Comparison of ENCODE assay signal across 9 cellular contexts in the genomic region with DNA sequence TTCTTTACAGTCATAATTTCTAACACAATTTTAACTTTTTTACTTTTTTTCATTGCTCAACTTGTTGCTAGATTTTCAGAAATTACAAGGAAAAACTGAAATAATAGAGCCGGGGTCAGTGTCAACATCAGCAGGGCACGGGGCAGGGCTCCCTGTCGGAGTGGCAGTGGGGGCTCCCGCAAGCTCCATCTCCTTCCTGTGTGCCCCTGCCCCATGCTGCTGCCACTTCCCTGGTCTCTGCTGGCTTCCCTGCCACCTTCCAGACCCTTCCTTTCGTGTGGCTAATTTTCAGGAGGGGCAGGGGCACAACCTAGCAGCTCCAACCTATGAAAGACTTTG. TPM values are rescaled to one million over a fixed set of nuclear protein-coding genes. Genes with fewer than 3 reads are reported as not detected.
DNase-seq lines count a peak whose midpoint lies in the region; ATAC-seq and TF ChIP-seq lines count a peak whose summit lies in the region.
"Had no signal": no experiment of that assay in that cellular context is flagged by ENCODE, and none has a peak within 500 bp of the region (broad histone marks: within the 10 kb centered on the region; RNA-seq: fewer than 3 reads in every experiment).

No MANE protein-coding gene starts in this region.

- H3K79me2 ChIP-seq in fibroblast of lung (ENCODE audit: control insufficient read depth, insufficient read depth, low read length) = peaks cover 29% of the 10 kb centered on the region

- H3K36me3 ChIP-seq in GM06990 (ENCODE audit: control insufficient read depth, insufficient read depth, low read length) = peaks cover 8% of the 10 kb centered on the region
- H3K36me3 ChIP-seq in SJCRH30 = no peaks in the 10 kb centered on the region
- peaks cover 6% of the 10 kb centered on the region for H3K36me3 ChIP-seq in fibroblast of lung (ENCODE audit: control insufficient read depth, insufficient read depth, low read length)
- H3K36me3 ChIP-seq in body of pancreas (replicated peaks in 1 of 2; ENCODE audit: insufficient read depth in 1 of 2, low read depth in 2 of 2) = no peaks in the 10 kb centered on the region

- peak overlapping the region; percentile 98 for H3K4me3 Mint-ChIP-seq in progenitor cell of endocrine pancreas (ENCODE audit: low read depth)

- H3K4me1 Mint-ChIP-seq in progenitor cell of endocrine pancreas (ENCODE audit: low read depth) = peaks cover 12% of the 10 kb centered on the region

- no peaks in the 10 kb centered on the region for H3K9me3 ChIP-seq in SJCRH30 (replicated peaks)
- H3K9me3 ChIP-seq in fibroblast of lung (ENCODE audit: control insufficient read depth, insufficient read depth, low read depth, low read length) = no peaks in the 10 kb centered on the region
- H3K9me3 ChIP-seq in body of pancreas = no peaks in the 10 kb centered on the region

- DNase-seq in GM06990 (ENCODE audit: extremely low read depth, insufficient read length) (no peak), SJCRH30 (no peak), fibroblast of lung (ENCODE audit: low read depth in 2 of 2) (no peak), progenitor cell of endocrine pancreas (ENCODE audit: low spot score, unreplicated experiment) (no peak), body of pancreas (no peak), DMS79 treated with DMSO at 0.1 percent for 48 hours (lab: John Stamatoyannopoulos, UW) (no peak)
- DNase-seq: stimulated activated CD4-positive, alpha-beta T cell treated with anti-CD3 and anti-CD28 coated beads, Interleukin-2, amount 100 ng/mL, for 24 hours had no signal

- peak overlapping the region; percentile 99 for H3K4me2 ChIP-seq in fibroblast of lung (ENCODE audit: extremely low read depth, insufficient read depth, low read length)

- H3K9me3 Mint-ChIP-seq in progenitor cell of endocrine pancreas (ENCODE audit: low read depth) = no peaks in the 10 kb centered on the region

- H2AFZ ChIP-seq in fibroblast of lung (ENCODE audit: low read length) = no peak overlapping the region

- ATAC-seq in HG02642 (IDR thresholded peaks at IDR 0.05; ENCODE audit: poor library complexity, unreplicated experiment) = no peak
- no peak for ATAC-seq in body of pancreas
- ATAC-seq in GM18498 (IDR thresholded peaks at IDR 0.05; ENCODE audit: unreplicated experiment) = no peak

- 83 to 89% methylated on average over 5 of the region's 5 CpGs for WGBS in body of pancreas, 2 donors

- H3K4me3 ChIP-seq in GM06990 (replicated peaks; ENCODE audit: low read depth, low read length) (peak overlapping the region; percentile 99), SJCRH30 (peak overlapping the region; percentile 93; the same call in 1 of the 2 replicates), fibroblast of lung (replicated peaks in 1 of 4; ENCODE audit: control extremely low read depth in 1 of 4, insufficient read depth in 1 of 4, low read depth in 3 of 4, low read length in 4 of 4) (peak overlapping the region; percentile 62 to 100 (median 98)), body of pancreas (no peak overlapping the region)

- TF ChIP-seq POLR2A in body of pancreas (IDR thresholded peaks at IDR 0.05) = no peak

- no peak for TF ChIP-seq CTCF in GM06990 (IDR thresholded peaks at IDR 0.05; ENCODE audit: insufficient read depth, low read length, poor library complexity, severe bottlenecking)
- TF ChIP-seq CTCF in fibroblast of lung (conservative IDR thresholded peaks at IDR 0.05 in 1 of 2, IDR thresholded peaks at IDR 0.05 in 1 of 2; ENCODE audit: low read depth in 1 of 2, low read length in 2 of 2) = no peak
- TF ChIP-seq CTCF in progenitor cell of endocrine pancreas (IDR thresholded peaks at IDR 0.05; ENCODE audit: unreplicated experiment) = no peak
- no peak for TF ChIP-seq CTCF in body of pancreas (IDR thresholded peaks at IDR 0.05)

- H3K36me3 Mint-ChIP-seq in progenitor cell of endocrine pancreas (ENCODE audit: insufficient read depth) = peaks cover 8% of the 10 kb centered on the region

- H3K27me3 Mint-ChIP-seq in progenitor cell of endocrine pancreas = no peaks in the 10 kb centered on the region

- no peak overlapping the region for H3K27ac Mint-ChIP-seq in progenitor cell of endocrine pancreas

- intact Hi-C loops in body of pancreas (cut with DNase I) = no loop called here

- H3K27ac ChIP-seq in SJCRH30 (no peak overlapping the region), fibroblast of lung (ENCODE audit: insufficient read depth, low read length) (peak overlapping the region; percentile 78), body of pancreas (no peak overlapping the region)

- H3K4me1 ChIP-seq in SJCRH30 (peaks cover 4% of the 10 kb centered on the region; the same call in 1 of the 2 replicates), fibroblast of lung (ENCODE audit: control insufficient read depth, extremely low read depth, insufficient read depth, low read length) (peaks cover 7% of the 10 kb centered on the region), body of pancreas (peaks cover 18% of the 10 kb centered on the region)

- H3K27me3 ChIP-seq in GM06990 (replicated peaks; ENCODE audit: control insufficient read depth, insufficient read depth, low read length) = no peaks in the 10 kb centered on the region
- no peaks in the 10 kb centered on the region for H3K27me3 ChIP-seq in SJCRH30
- no peaks in the 10 kb centered on the region for H3K27me3 ChIP-seq in fibroblast of lung (ENCODE audit: control insufficient read depth, insufficient read depth, low read length)
- no peaks in the 10 kb centered on the region for H3K27me3 ChIP-seq in body of pancreas

- no peak overlapping the region for H3K9ac ChIP-seq in fibroblast of lung (ENCODE audit: insufficient read depth, low read length)

- H4K20me1 ChIP-seq in fibroblast of lung (ENCODE audit: control insufficient read depth, extremely low read depth, insufficient read depth, low read length) = no peaks in the 10 kb centered on the region

RNA-seq across cellular contexts. Expression of a gene that starts 1.0 kb away (rescaled TPM):
- 10.2 and 10.4 TPM in 2 replicates for total RNA-seq in SJCRH30 (2014; rRNA removed; shearing (Covaris generic))
- total RNA-seq in fibroblast of lung (34.5 and 36.5 TPM in 2 replicates), progenitor cell of endocrine pancreas (66.5 and 67.3 TPM in 2 replicates), body of pancreas (10 to 100 TPM; 32.2 to 79.1 TPM)
- polyA plus RNA-seq in fibroblast of lung = 19.9 and 24.3 TPM in 2 replicates
- polyA plus RNA-seq in fibroblast of lung (2012) = 36.3 and 49.1 TPM in 2 replicates
- 38.8 and 41.0 TPM in 2 replicates for polyA minus RNA-seq in fibroblast of lung (ENCODE audit: low replicate concordance)

Comparison
In these comparisons a context has a peak if more than half of its experiments do, and no peak if none do; other contexts are left out.
1. H3K4me3 ChIP-seq: peak in GM06990 (single experiment), SJCRH30 (single experiment) and fibroblast of lung (4 of 4); none in body of pancreas (0 of 2).